9 cellular contexts compared by ENCODE assay signal in genomic region chr16:56930516-56931252, GRCh38. TPM values are rescaled to one million over a fixed set of nuclear protein-coding genes. Genes with fewer than 3 reads are reported as not detected.
DNase-seq lines count a peak whose midpoint lies in the region; ATAC-seq, FAIRE-seq and TF ChIP-seq lines count a peak whose summit lies in the region.
"Had no signal": no experiment of that assay in that cellular context is flagged by ENCODE, and none has a peak within 500 bp of the region (broad histone marks: within the 10 kb centered on the region; RNA-seq: fewer than 3 reads in every experiment).

No MANE protein-coding gene starts in this region.

- intact Hi-C loops in HepG2 (cut with micrococcal nuclease; ENCODE audit: unreplicated experiment), result loop anchor here (5.0 kb wide), 2 partner anchors 58 to 118 kb away; no protein-coding TSS in a partner anchor
- intact Hi-C loops in right lobe of liver (cut with DNase I), result no loop called here
- intact Hi-C loops in activated CD4-positive, alpha-beta memory T cell treated with anti-CD3 and anti-CD28 coated beads for 36 hours (cut with micrococcal nuclease), result loop anchor here (2.0 to 5.0 kb wide), 3 partner anchors 14 to 478 kb away; partner anchors contain the start of genes NUDT21, NUP93 and OGFOD1

- no peak overlapping the region for H3K4me3 ChIP-seq in HepG2 (replicated peaks in 1 of 3; ENCODE audit: insufficient read depth in 1 of 3, low read depth in 2 of 3, low read length in 3 of 3)
- H3K4me3 ChIP-seq in right lobe of liver, result no peak overlapping the region

- H3K4me1 Mint-ChIP-seq in activated CD4-positive, alpha-beta memory T cell treated with anti-CD3 and anti-CD28 coated beads for 36 hours (ENCODE audit: low read depth), result peaks cover 24% of the 10 kb centered on the region
- peaks cover 34% of the 10 kb centered on the region for H3K4me1 Mint-ChIP-seq in mesothelial cell of epicardium

- peak overlapping the region; percentile 80 for H3K27ac ChIP-seq in HepG2 (ENCODE audit: extremely low read length, insufficient read depth, low read length)
- peak overlapping the region in 1 of 3 donors; percentile 100 for H3K27ac ChIP-seq in right lobe of liver

- peaks cover 36% of the 10 kb centered on the region for H3K79me2 ChIP-seq in HepG2 (ENCODE audit: insufficient read depth, low read length)

- DNase-seq in HepG2 (ENCODE audit: low spot score) (no peak), right lobe of liver (no peak), mesothelial cell of epicardium (ENCODE audit: low spot score in 2 of 2, unreplicated experiment in 2 of 2) (no peak), dermis blood vessel endothelial cell (no peak), HK-2 (ENCODE audit: unreplicated experiment) (no peak)
- no peak for DNase-seq in activated CD4-positive, alpha-beta memory T cell treated with anti-CD3 and anti-CD28 coated beads for 36 hours
- DNase-seq in stimulated activated CD4-positive, alpha-beta T cell treated with anti-CD3 and anti-CD28 coated beads, Interleukin-2, amount 100 ng/mL, for 48 hours, result no peak

- WGBS in HepG2 (ENCODE audit: low lambda C conversion rate), result 96% methylated on average over 12 of the region's 14 CpGs
- WGBS in right lobe of liver (ENCODE audit: insufficient coverage, low coverage, low lambda C conversion rate, missing lambda C conversion rate), result 86% methylated on average over 8 of the region's 14 CpGs

- peak overlapping the region; percentile 98 for H3K4me3 Mint-ChIP-seq in activated CD4-positive, alpha-beta memory T cell treated with anti-CD3 and anti-CD28 coated beads for 36 hours
- H3K4me3 Mint-ChIP-seq in mesothelial cell of epicardium, result peak overlapping the region; percentile 98

- TF ChIP-seq CTCF in HepG2 (CRISPR knock-in tag; IDR thresholded peaks at IDR 0.05) (no peak), right lobe of liver (IDR thresholded peaks at IDR 0.05) (no peak), mesothelial cell of epicardium (IDR thresholded peaks at IDR 0.05; ENCODE audit: unreplicated experiment) (no peak)

- POLR2A ChIA-PET in HepG2 (lab: Yijun Ruan, JAX), result interaction anchor here (0.8 to 8.3 kb wide), 19 partner anchors 10 to 116 kb away, joined by 3 to 232 read pairs (median 6); no protein-coding TSS in a partner anchor
- POLR2A ChIA-PET in activated CD4-positive, alpha-beta memory T cell treated with anti-CD3 and anti-CD28 coated beads for 36 hours (lab: Charles Lee), result interaction anchor here (0.6 to 4.7 kb wide), 12 partner anchors 9 to 809 kb away, joined by 3 to 54 read pairs (median 4); partner anchors contain the start of gene NLRC5

- H3K36me3 ChIP-seq in HepG2 (replicated peaks in 1 of 2; ENCODE audit: control insufficient read depth in 1 of 2, insufficient read depth in 2 of 2, low read length in 2 of 2) (peaks cover 1 to 17% of the 10 kb centered on the region in 2 experiments; a peak in 3 of 5 replicates), right lobe of liver (peaks cover 0 to 10% (median 6%) of the 10 kb centered on the region in 4 donors)

- H3K9me3 ChIP-seq in HepG2 (ENCODE audit: low read length) (no peaks in the 10 kb centered on the region), right lobe of liver (no peaks in the 10 kb centered on the region)

- peak overlapping the region; percentile 94 for H3K4me2 ChIP-seq in HepG2 (ENCODE audit: low read depth, low read length)

- H3K9me3 Mint-ChIP-seq in activated CD4-positive, alpha-beta memory T cell treated with anti-CD3 and anti-CD28 coated beads for 36 hours, result no peaks in the 10 kb centered on the region
- H3K9me3 Mint-ChIP-seq in mesothelial cell of epicardium, result no peaks in the 10 kb centered on the region

- in situ Hi-C loops in HepG2 (cut with HindIII; ENCODE audit: extremely low pct_ligation_motif_present, low pct_unique_long_range_greater_than_20kb), result no loop called here

- ATAC-seq in HepG2, result no peak
- no peak for ATAC-seq in right lobe of liver
- no peak for ATAC-seq in GM18519 (IDR thresholded peaks at IDR 0.05; ENCODE audit: low FRiP score, unreplicated experiment)

- H3K27me3 ChIP-seq in HepG2 (ENCODE audit: control insufficient read depth in 1 of 2, insufficient read depth in 2 of 2, low read length in 2 of 2), result no peaks in the 10 kb centered on the region; a peak in 1 of 5 replicates
- H3K27me3 ChIP-seq in right lobe of liver, result no peaks in the 10 kb centered on the region

- H3K9ac ChIP-seq in HepG2 (ENCODE audit: insufficient read depth, low read depth, low read length), result peak overlapping the region; percentile 92

- H3K27ac Mint-ChIP-seq in activated CD4-positive, alpha-beta memory T cell treated with anti-CD3 and anti-CD28 coated beads for 36 hours, result peak overlapping the region; percentile 98
- H3K27ac Mint-ChIP-seq in mesothelial cell of epicardium, result peak overlapping the region; percentile 99

- peaks cover 36% of the 10 kb centered on the region for H3K36me3 Mint-ChIP-seq in activated CD4-positive, alpha-beta memory T cell treated with anti-CD3 and anti-CD28 coated beads for 36 hours
- peaks cover 8% of the 10 kb centered on the region for H3K36me3 Mint-ChIP-seq in mesothelial cell of epicardium

- TF ChIP-seq EP300 in HepG2 (IDR thresholded peaks at IDR 0.05; ENCODE audit: low read depth in 2 of 2, low read length in 2 of 2), result no peak
- TF ChIP-seq EP300 in HepG2 (CRISPR knock-in tag; IDR thresholded peaks at IDR 0.05; ENCODE audit: borderline replicate concordance), result no peak

- no peak for FAIRE-seq in HepG2 (lab: Jason Lieb, UNC)

- H2AFZ ChIP-seq in HepG2 (ENCODE audit: low read length), result no peak overlapping the region

- H3K4me1 ChIP-seq in HepG2 (ENCODE audit: insufficient read depth, low read length) (peaks cover 32% of the 10 kb centered on the region), right lobe of liver (peaks cover 0 to 12% (median 3%) of the 10 kb centered on the region in 4 donors)

- peaks cover 32% of the 10 kb centered on the region for H4K20me1 ChIP-seq in HepG2 (ENCODE audit: insufficient read depth, low read length)

- BruUV-seq in HepG2 (replicated peaks; lab: Mats Ljungman, UMichigan), result no TSS peak

- CTCF ChIA-PET in HepG2 (lab: Yijun Ruan, JAX; ENCODE audit: low intra/inter-chr PET ratio, low total read pairs), result no interaction called here
- CTCF ChIA-PET in activated CD4-positive, alpha-beta memory T cell treated with anti-CD3 and anti-CD28 coated beads for 36 hours (lab: Charles Lee), result interaction anchor here (0.7 to 2.2 kb wide), 3 partner anchors 20 to 496 kb away, joined by 4 to 11 read pairs (median 5); no protein-coding TSS in a partner anchor

- no peak for TF ChIP-seq RAD21 in HepG2 (CRISPR knock-in tag; IDR thresholded peaks at IDR 0.05)

- H3K27me3 Mint-ChIP-seq in activated CD4-positive, alpha-beta memory T cell treated with anti-CD3 and anti-CD28 coated beads for 36 hours, result no peaks in the 10 kb centered on the region
- H3K27me3 Mint-ChIP-seq in mesothelial cell of epicardium (ENCODE audit: low read depth), result no peaks in the 10 kb centered on the region

- no peak for TF ChIP-seq POLR2A in HepG2 (IDR thresholded peaks at IDR 0.05; ENCODE audit: insufficient read depth in 1 of 2, low read depth in 2 of 2, low read length in 2 of 2)
- no peak for TF ChIP-seq POLR2A in right lobe of liver (IDR thresholded peaks at IDR 0.05)

RNA-seq across cellular contexts. Expression of gene HERPUD1, which starts 1.3 kb away (rescaled TPM):
- total RNA-seq in HepG2 (2016; rRNA removed; fragmentation: Illumina TruSeq; extraction: Trizol) (65.3 and 96.2 TPM in 2 replicates), right lobe of liver (100 to 1,000 TPM; 103 to 185 (median 133) TPM), mesothelial cell of epicardium (77.4 to 80.5 TPM (median 79.8 TPM) in 3 replicates), dermis blood vessel endothelial cell (88.0 and 132 TPM in 2 replicates)
- 30.1 and 30.9 TPM in 2 replicates for total RNA-seq in HepG2 (2016; cell fraction: cytosol; rRNA removed; fragmentation: Illumina TruSeq; extraction: Trizol; ENCODE audit: low read depth)
- total RNA-seq in HepG2 (2016; cell fraction: insoluble cytoplasmic fraction; rRNA removed; fragmentation: Illumina TruSeq; extraction: Trizol), result 63.9 and 93.3 TPM in 2 replicates
- total RNA-seq in HepG2 (2016; cell fraction: membrane; rRNA removed; fragmentation: Illumina TruSeq; extraction: Trizol), result 64.8 and 86.4 TPM in 2 replicates
- total RNA-seq in HepG2 (2016; cell fraction: nucleus; rRNA removed; fragmentation: Illumina TruSeq; extraction: Trizol), result 133 and 155 TPM in 2 replicates
- 311 and 323 TPM in 2 replicates for polyA plus RNA-seq in HepG2 (2011; rRNA removed)
- 179 and 230 TPM in 2 replicates for polyA plus RNA-seq in HepG2 (2011; cell fraction: cytosol; rRNA removed)
- 192 and 208 TPM in 2 replicates for polyA plus RNA-seq in HepG2 (2011; cell fraction: nucleus; rRNA removed)
- polyA plus RNA-seq in HepG2 (2012), result 165 and 190 TPM in 2 replicates
- 33.0 and 44.6 TPM in 2 replicates for polyA plus RNA-seq in HepG2 (2016; cell fraction: cytosol; fragmentation: Illumina TruSeq; extraction: Trizol; ENCODE audit: low read depth)
- 80.1 and 93.2 TPM in 2 replicates for polyA plus RNA-seq in HepG2 (2016; cell fraction: insoluble cytoplasmic fraction; fragmentation: Illumina TruSeq; extraction: Trizol; ENCODE audit: low read depth)
- polyA plus RNA-seq in HepG2 (2016; cell fraction: membrane; fragmentation: Illumina TruSeq; extraction: Trizol; ENCODE audit: low read depth), result 58.1 and 78.2 TPM in 2 replicates
- polyA plus RNA-seq in HepG2 (2016; cell fraction: nucleus; fragmentation: Illumina TruSeq; extraction: Trizol; ENCODE audit: insufficient read depth, low read depth), result 216 and 231 TPM in 2 replicates
- polyA minus RNA-seq in HepG2 (2011; rRNA and poly(A)+ RNA removed; ENCODE audit: low replicate concordance), result 206 and 472 TPM in 2 replicates
- 126 and 139 TPM in 2 replicates for polyA minus RNA-seq in HepG2 (2011; cell fraction: cytosol; rRNA and poly(A)+ RNA removed)
- 287 and 365 TPM in 2 replicates for polyA minus RNA-seq in HepG2 (2011; cell fraction: nucleus; rRNA and poly(A)+ RNA removed)
- 100 to 1,000 TPM; 159 TPM for total RNA-seq in activated CD4-positive, alpha-beta memory T cell treated with anti-CD3 and anti-CD28 coated beads for 36 hours

RNA-seq across cellular contexts. Expression of gene CETP, which starts 31.1 kb away (rescaled TPM):
- total RNA-seq in HepG2 (2016; rRNA removed; fragmentation: Illumina TruSeq; extraction: Trizol) (0.31 TPM in 1 of 2 replicates, not detected in the other), right lobe of liver (10 to 100 TPM in 1 of 6 experiments, 1 to 10 TPM in 4, under 1 TPM in 1; 0.62 to 11.8 (median 4.7) TPM), mesothelial cell of epicardium (0.13 TPM in 1 of 3 replicates, not detected in the others), dermis blood vessel endothelial cell (10.9 and 11.4 TPM in 2 replicates)
- not detected in 2 replicates for total RNA-seq in HepG2 (2016; cell fraction: cytosol; rRNA removed; fragmentation: Illumina TruSeq; extraction: Trizol; ENCODE audit: low read depth)
- total RNA-seq in HepG2 (2016; cell fraction: insoluble cytoplasmic fraction; rRNA removed; fragmentation: Illumina TruSeq; extraction: Trizol), result 0.17 TPM in 1 of 2 replicates, not detected in the other
- total RNA-seq in HepG2 (2016; cell fraction: membrane; rRNA removed; fragmentation: Illumina TruSeq; extraction: Trizol), result 0.14 and 0.25 TPM in 2 replicates
- total RNA-seq in HepG2 (2016; cell fraction: nucleus; rRNA removed; fragmentation: Illumina TruSeq; extraction: Trizol), result 0.28 TPM in 2 replicates
- 9.8 and 15.7 TPM in 2 replicates for polyA plus RNA-seq in HepG2 (2011; rRNA removed)
- 7.5 and 11.8 TPM in 2 replicates for polyA plus RNA-seq in HepG2 (2011; cell fraction: cytosol; rRNA removed)
- 8.6 and 9.0 TPM in 2 replicates for polyA plus RNA-seq in HepG2 (2011; cell fraction: nucleus; rRNA removed)
- polyA plus RNA-seq in HepG2 (2012), result 1.5 and 3.1 TPM in 2 replicates
- polyA plus RNA-seq in HepG2 (2016; cell fraction: cytosol; fragmentation: Illumina TruSeq; extraction: Trizol; ENCODE audit: low read depth), result 0.25 and 0.33 TPM in 2 replicates
- 0.32 and 0.36 TPM in 2 replicates for polyA plus RNA-seq in HepG2 (2016; cell fraction: insoluble cytoplasmic fraction; fragmentation: Illumina TruSeq; extraction: Trizol; ENCODE audit: low read depth)
- polyA plus RNA-seq in HepG2 (2016; cell fraction: membrane; fragmentation: Illumina TruSeq; extraction: Trizol; ENCODE audit: low read depth), result 0.11 and 0.17 TPM in 2 replicates
- 0.56 and 0.62 TPM in 2 replicates for polyA plus RNA-seq in HepG2 (2016; cell fraction: nucleus; fragmentation: Illumina TruSeq; extraction: Trizol; ENCODE audit: insufficient read depth, low read depth)
- polyA minus RNA-seq in HepG2 (2011; rRNA and poly(A)+ RNA removed; ENCODE audit: low replicate concordance), result 0.07 and 7.1 TPM in 2 replicates
- polyA minus RNA-seq in HepG2 (2011; cell fraction: cytosol; rRNA and poly(A)+ RNA removed), result 2.1 and 4.2 TPM in 2 replicates
- polyA minus RNA-seq in HepG2 (2011; cell fraction: nucleus; rRNA and poly(A)+ RNA removed), result 1.5 and 2.5 TPM in 2 replicates
- total RNA-seq in activated CD4-positive, alpha-beta memory T cell treated with anti-CD3 and anti-CD28 coated beads for 36 hours, result not detected
- total RNA-seq: epithelial cell of proximal tubule had no signal

RNA-seq across cellular contexts. Expression of gene NLRC5, which starts 58.7 kb away (rescaled TPM):
- total RNA-seq in HepG2 (2016; rRNA removed; fragmentation: Illumina TruSeq; extraction: Trizol), result 3.1 and 6.3 TPM in 2 replicates
- 1.8 and 4.8 TPM in 2 replicates for total RNA-seq in HepG2 (2016; cell fraction: cytosol; rRNA removed; fragmentation: Illumina TruSeq; extraction: Trizol; ENCODE audit: low read depth)
- total RNA-seq in HepG2 (2016; cell fraction: insoluble cytoplasmic fraction; rRNA removed; fragmentation: Illumina TruSeq; extraction: Trizol), result 3.7 and 4.8 TPM in 2 replicates
- total RNA-seq in HepG2 (2016; cell fraction: membrane; rRNA removed; fragmentation: Illumina TruSeq; extraction: Trizol), result 2.8 and 2.9 TPM in 2 replicates
- total RNA-seq in HepG2 (2016; cell fraction: nucleus; rRNA removed; fragmentation: Illumina TruSeq; extraction: Trizol), result 12.6 and 13.0 TPM in 2 replicates
- polyA plus RNA-seq in HepG2 (2011; rRNA removed), result 12.7 and 15.7 TPM in 2 replicates
- polyA plus RNA-seq in HepG2 (2011; cell fraction: cytosol; rRNA removed), result 4.5 and 4.8 TPM in 2 replicates
- 114 and 130 TPM in 2 replicates for polyA plus RNA-seq in HepG2 (2011; cell fraction: nucleus; rRNA removed)
- polyA plus RNA-seq in HepG2 (2012), result 3.8 and 11.3 TPM in 2 replicates
- polyA plus RNA-seq in HepG2 (2016; cell fraction: cytosol; fragmentation: Illumina TruSeq; extraction: Trizol; ENCODE audit: low read depth), result 0.85 and 0.96 TPM in 2 replicates
- polyA plus RNA-seq in HepG2 (2016; cell fraction: insoluble cytoplasmic fraction; fragmentation: Illumina TruSeq; extraction: Trizol; ENCODE audit: low read depth), result 3.1 and 3.4 TPM in 2 replicates
- polyA plus RNA-seq in HepG2 (2016; cell fraction: membrane; fragmentation: Illumina TruSeq; extraction: Trizol; ENCODE audit: low read depth), result 2.0 and 2.8 TPM in 2 replicates
- 16.8 and 24.4 TPM in 2 replicates for polyA plus RNA-seq in HepG2 (2016; cell fraction: nucleus; fragmentation: Illumina TruSeq; extraction: Trizol; ENCODE audit: insufficient read depth, low read depth)
- polyA minus RNA-seq in HepG2 (2011; rRNA and poly(A)+ RNA removed; ENCODE audit: low replicate concordance), result 21.4 and 102 TPM in 2 replicates
- 4.4 and 4.9 TPM in 2 replicates for polyA minus RNA-seq in HepG2 (2011; cell fraction: cytosol; rRNA and poly(A)+ RNA removed)
- polyA minus RNA-seq in HepG2 (2011; cell fraction: nucleus; rRNA and poly(A)+ RNA removed), result 33.9 and 46.2 TPM in 2 replicates
- 10 to 100 TPM in 5 of 6 experiments, 1 to 10 TPM in 1; 4.6 to 25.2 (median 13.3) TPM for total RNA-seq in right lobe of liver
- 100 to 1,000 TPM; 151 to 167 TPM for total RNA-seq in activated CD4-positive, alpha-beta memory T cell treated with anti-CD3 and anti-CD28 coated beads for 36 hours
- total RNA-seq in mesothelial cell of epicardium, result 1.7 to 3.7 TPM (median 1.8 TPM) in 3 replicates
- 25.5 and 34.5 TPM in 2 replicates for total RNA-seq in dermis blood vessel endothelial cell

Comparison
In these comparisons a context has a peak if more than half of its experiments do, and no peak if none do; other contexts are left out.
1. intact Hi-C loops: an anchor here in HepG2 (5.0 kb wide) and activated CD4-positive, alpha-beta memory T cell treated with anti-CD3 and anti-CD28 coated beads for 36 hours (2.0 to 5.0 kb wide); none called in right lobe of liver.